ENCODE assay signal across 12 cellular contexts in genomic region chr13:26019881-26020535, GRCh38. TPM values are rescaled to one million over a fixed set of nuclear protein-coding genes. Genes with fewer than 3 reads are reported as not detected.
DNase-seq lines count a peak whose midpoint lies in the region; TF ChIP-seq lines count a peak whose summit lies in the region.
"Had no signal": no experiment of that assay in that cellular context is flagged by ENCODE, and none has a peak within 500 bp of the region (broad histone marks: within the 10 kb centered on the region; RNA-seq: fewer than 3 reads in every experiment).

No MANE protein-coding gene starts in this region.

- POLR2A ChIA-PET in BJ (lab: Charles Lee): no interaction called here

- peaks cover 15% of the 10 kb centered on the region for H3K27me3 Mint-ChIP-seq in nephron progenitor cell (ENCODE audit: low read depth, poor library complexity)

- H3K27ac ChIP-seq in KOPT-K1 (ENCODE audit: low read depth, low read length, poor library complexity, severe bottlenecking): peak overlapping the region; percentile 48
- H3K27ac ChIP-seq: cardiac muscle cell had no signal

- H3K4me1 Mint-ChIP-seq in nephron progenitor cell: peaks cover 100% of the 10 kb centered on the region

- CTCF ChIA-PET in BJ (lab: Yijun Ruan, JAX): interaction anchor here (0.7 kb wide), 1 partner anchor 26 kb away, joined by 3 read pairs; no protein-coding TSS in a partner anchor

- no peaks in the 10 kb centered on the region for H3K36me3 ChIP-seq in BJ (ENCODE audit: control insufficient read depth, insufficient read depth, low read length)
- H3K36me3 ChIP-seq in KOPT-K1 (ENCODE audit: insufficient read depth, low read length): peaks cover 24% of the 10 kb centered on the region
- H3K36me3 ChIP-seq: cardiac muscle cell had no signal

- DNase-seq in BJ (ENCODE audit: low read depth) (peak; percentile 52), dedifferentiated amniotic fluid mesenchymal stem cell (ENCODE audit: extremely low spot score) (peak; percentile 29), nephron progenitor cell (no peak), middle frontal gyrus (ENCODE audit: extremely low spot score, low spot score) (no peak), cerebellar nuclear complex (lab: John Stamatoyannopoulos, UW) (no peak), DMS 273 (lab: John Stamatoyannopoulos, UW; ENCODE audit: unreplicated experiment) (no peak)
- no peak for DNase-seq in activated CD4-positive, CD25-positive, alpha-beta regulatory T cell treated with anti-CD3 and anti-CD28 coated beads, Interleukin-2, amount 50 U/mL, for 72 hours
- DNase-seq: hypothalamus, NCI-H748 treated with DMSO at 0.1 percent for 48 hours, T-cell had no signal

- peak overlapping the region; percentile 98 for H3K27ac Mint-ChIP-seq in nephron progenitor cell
- H3K27ac Mint-ChIP-seq: T-cell had no signal

- no peaks in the 10 kb centered on the region for H3K27me3 ChIP-seq in BJ (ENCODE audit: control insufficient read depth, insufficient read depth, low read length)
- H3K27me3 ChIP-seq: cardiac muscle cell had no signal

- no peaks in the 10 kb centered on the region for H3K9me3 ChIP-seq in KOPT-K1 (ENCODE audit: insufficient read depth, low read length, poor library complexity, severe bottlenecking)

- H3K4me3 ChIP-seq in BJ (ENCODE audit: low read depth, low read length): no peak overlapping the region
- H3K4me3 ChIP-seq: cardiac muscle cell had no signal

- no peak for TF ChIP-seq CTCF in BJ (IDR thresholded peaks at IDR 0.05; ENCODE audit: insufficient read depth, low read depth, low read length)
- TF ChIP-seq CTCF in nephron progenitor cell (IDR thresholded peaks at IDR 0.05): no peak

- H3K4me3 Mint-ChIP-seq in nephron progenitor cell: peak overlapping the region; percentile 33
- H3K4me3 Mint-ChIP-seq: T-cell had no signal

- H3K9me3 Mint-ChIP-seq in nephron progenitor cell: no peaks in the 10 kb centered on the region

- H3K36me3 Mint-ChIP-seq in nephron progenitor cell (ENCODE audit: low read depth): no peaks in the 10 kb centered on the region

RNA-seq across cellular contexts. Expression of gene SHISA2, which starts 31.8 kb away (rescaled TPM):
- 0.04 TPM in 1 of 2 replicates, not detected in the other for polyA plus RNA-seq in BJ (2011; rRNA removed)
- 0.09 and 0.21 TPM in 2 replicates for polyA minus RNA-seq in BJ (2011; rRNA and poly(A)+ RNA removed)

Comparison
In these comparisons a context has a peak if more than half of its experiments do, and no peak if none do; other contexts are left out.
1. DNase-seq: peak in BJ (single experiment) and dedifferentiated amniotic fluid mesenchymal stem cell (single experiment); none in nephron progenitor cell (single experiment), middle frontal gyrus (single experiment), cerebellar nuclear complex (0 of 2), DMS 273 (single experiment) and activated CD4-positive, CD25-positive, alpha-beta regulatory T cell treated with anti-CD3 and anti-CD28 coated beads, Interleukin-2, amount 50 U/mL, for 72 hours (single experiment).